In genomic region chr5:88765798-88766197, GRCh38 we compare ENCODE assay signal across 18 cellular contexts.
DNase-seq lines count a peak whose midpoint lies in the region; ATAC-seq, FAIRE-seq and TF ChIP-seq lines count a peak whose summit lies in the region.
"Had no signal": no experiment of that assay in that cellular context is flagged by ENCODE, and none has a peak within 500 bp of the region (broad histone marks: within the 10 kb centered on the region; RNA-seq: fewer than 3 reads in every experiment).

No MANE protein-coding gene starts in this region.

- ATAC-seq in HepG2 (no peak), right lobe of liver (no peak), memory B cell (ENCODE audit: low read depth) (no peak), GM19351 (IDR thresholded peaks at IDR 0.05; ENCODE audit: unreplicated experiment) (no peak), HG03025 (IDR thresholded peaks at IDR 0.05; ENCODE audit: low FRiP score, unreplicated experiment) (no peak), GM21390 (IDR thresholded peaks at IDR 0.05; ENCODE audit: unreplicated experiment) (no peak)
- ATAC-seq: GM12878 had no signal

- TF ChIP-seq CTCF in HepG2 (CRISPR knock-in tag; IDR thresholded peaks at IDR 0.05) (no peak), right lobe of liver (IDR thresholded peaks at IDR 0.05) (no peak), osteoblast (IDR thresholded peaks at IDR 0.05; ENCODE audit: extremely low read depth, low read depth, low read length) (no peak)

- DNase-seq in HepG2 (ENCODE audit: low spot score) (no peak), right lobe of liver (no peak), memory B cell (ENCODE audit: low spot score in 2 of 2) (no peak), osteoblast (ENCODE audit: insufficient read length, low spot score, missing footprints) (no peak)
- DNase-seq: ACHN; Calu3; CD4-positive, alpha-beta T cell; DMS 273 treated with DMSO at 0.1 percent for 48 hours; HCEC 1CT; HFFc6; KBM-7 had no signal

- WGBS in HepG2 (ENCODE audit: low lambda C conversion rate), result 20% methylated on average over 7 of the region's 7 CpGs
- WGBS in right lobe of liver (ENCODE audit: insufficient coverage, low coverage, low lambda C conversion rate, missing lambda C conversion rate), result 71% methylated on average over 5 of the region's 7 CpGs

- intact Hi-C loops in HepG2 (cut with micrococcal nuclease; ENCODE audit: unreplicated experiment), result no loop called here
- intact Hi-C loops in right lobe of liver (cut with DNase I), result no loop called here

- POLR2A ChIA-PET in HepG2 (lab: Yijun Ruan, JAX), result no interaction called here

- H3K27me3 ChIP-seq in HepG2 (ENCODE audit: control insufficient read depth in 1 of 2, insufficient read depth in 2 of 2, low read length in 2 of 2) (peaks cover 0 to 7% of the 10 kb centered on the region in 2 experiments; a peak in 3 of 5 replicates), right lobe of liver (no peaks in the 10 kb centered on the region), osteoblast (ENCODE audit: insufficient read depth, low read length) (no peaks in the 10 kb centered on the region)

- no peaks in the 10 kb centered on the region for H3K27me3 Mint-ChIP-seq in memory B cell

- peak overlapping the region; percentile 38 for H3K27ac Mint-ChIP-seq in memory B cell
- H3K27ac Mint-ChIP-seq: CD4-positive, alpha-beta T cell; HFFc6 had no signal

- peaks cover 34% of the 10 kb centered on the region for H3K36me3 Mint-ChIP-seq in memory B cell

- H3K27ac ChIP-seq in HepG2 (ENCODE audit: extremely low read length, insufficient read depth, low read length), result no peak overlapping the region
- H3K27ac ChIP-seq in right lobe of liver, result no peak overlapping the region
- peak overlapping the region; percentile 14 for H3K27ac ChIP-seq in angular gyrus (ENCODE audit: low read depth, low read length)
- no peak overlapping the region for H3K27ac ChIP-seq in osteoblast (ENCODE audit: low read depth, low read length)
- H3K27ac ChIP-seq: HL-60 had no signal

- no peak for TF ChIP-seq EP300 in HepG2 (IDR thresholded peaks at IDR 0.05; ENCODE audit: low read depth in 2 of 2, low read length in 2 of 2)
- TF ChIP-seq EP300 in HepG2 (CRISPR knock-in tag; IDR thresholded peaks at IDR 0.05; ENCODE audit: borderline replicate concordance), result no peak

- peaks cover 23% of the 10 kb centered on the region for H3K4me1 Mint-ChIP-seq in memory B cell

- no peak for TF ChIP-seq RAD21 in HepG2 (CRISPR knock-in tag; IDR thresholded peaks at IDR 0.05)

- H3K79me2 ChIP-seq in HepG2 (ENCODE audit: insufficient read depth, low read length), result no peaks in the 10 kb centered on the region
- no peaks in the 10 kb centered on the region for H3K79me2 ChIP-seq in osteoblast (ENCODE audit: insufficient read depth, low read length)

- H2AFZ ChIP-seq in HepG2 (ENCODE audit: low read length) (no peak overlapping the region), osteoblast (ENCODE audit: low read length) (no peak overlapping the region)

- no peaks in the 10 kb centered on the region for H3K4me1 ChIP-seq in HepG2 (ENCODE audit: insufficient read depth, low read length)
- H3K4me1 ChIP-seq in right lobe of liver, result no peaks in the 10 kb centered on the region
- H3K4me1 ChIP-seq in osteoblast (ENCODE audit: insufficient read depth, low read length), result peaks cover 25% of the 10 kb centered on the region

- no peaks in the 10 kb centered on the region for H4K20me1 ChIP-seq in HepG2 (ENCODE audit: insufficient read depth, low read length)
- no peaks in the 10 kb centered on the region for H4K20me1 ChIP-seq in osteoblast (ENCODE audit: insufficient read depth, low read length)

- H3K36me3 ChIP-seq in HepG2 (replicated peaks in 1 of 2; ENCODE audit: control insufficient read depth in 1 of 2, insufficient read depth in 2 of 2, low read length in 2 of 2) (no peaks in the 10 kb centered on the region), right lobe of liver (no peaks in the 10 kb centered on the region), osteoblast (ENCODE audit: insufficient read depth, low read length) (peaks cover 1% of the 10 kb centered on the region)

- TF ChIP-seq POLR2A in HepG2 (IDR thresholded peaks at IDR 0.05; ENCODE audit: insufficient read depth in 1 of 2, low read depth in 2 of 2, low read length in 2 of 2) (no peak), right lobe of liver (IDR thresholded peaks at IDR 0.05) (no peak)

- no peaks in the 10 kb centered on the region for H3K9me3 Mint-ChIP-seq in memory B cell
- H3K9me3 Mint-ChIP-seq: CD4-positive, alpha-beta T cell; HFFc6 had no signal

- in situ Hi-C loops in HepG2 (cut with HindIII; ENCODE audit: extremely low pct_ligation_motif_present, low pct_unique_long_range_greater_than_20kb), result no loop called here

- H3K9ac ChIP-seq in HepG2 (ENCODE audit: insufficient read depth, low read depth, low read length), result no peak overlapping the region

- no peak overlapping the region for H3K4me3 ChIP-seq in HepG2 (replicated peaks in 1 of 3; ENCODE audit: insufficient read depth in 1 of 3, low read depth in 2 of 3, low read length in 3 of 3)
- no peak overlapping the region for H3K4me3 ChIP-seq in right lobe of liver
- H3K4me3 ChIP-seq in osteoblast (ENCODE audit: insufficient read depth, low read length), result no peak overlapping the region
- H3K4me3 ChIP-seq: GM12878 had no signal

- H3K4me2 ChIP-seq in HepG2 (ENCODE audit: low read depth, low read length) (no peak overlapping the region), osteoblast (ENCODE audit: insufficient read depth, low read length) (no peak overlapping the region)

- H3K9me3 ChIP-seq in HepG2 (ENCODE audit: low read length), result no peaks in the 10 kb centered on the region
- H3K9me3 ChIP-seq in right lobe of liver, result no peaks in the 10 kb centered on the region
- no peaks in the 10 kb centered on the region for H3K9me3 ChIP-seq in osteoblast (ENCODE audit: low read depth, low read length)

- H3K4me3 Mint-ChIP-seq in memory B cell, result no peak overlapping the region
- H3K4me3 Mint-ChIP-seq: CD4-positive, alpha-beta T cell; HFFc6 had no signal

- no peak for FAIRE-seq in HepG2 (lab: Jason Lieb, UNC)
- FAIRE-seq: GM12878, GM19239 had no signal

- CTCF ChIA-PET in HepG2 (lab: Yijun Ruan, JAX; ENCODE audit: low intra/inter-chr PET ratio, low total read pairs), result no interaction called here

- BruUV-seq in HepG2 (replicated peaks; lab: Mats Ljungman, UMichigan), result no TSS peak

TF ChIP-seq in HepG2, 621 proteins besides CTCF, POLR2A, EP300 and RAD21:
- TF ChIP-seq ZFY (CRISPR knock-in tag; IDR thresholded peaks at IDR 0.05) (no peak), MNT (IDR thresholded peaks at IDR 0.05) (peak; percentile 59)
